Comparison of ENCODE assay signal across 11 cellular contexts in the genomic region with DNA sequence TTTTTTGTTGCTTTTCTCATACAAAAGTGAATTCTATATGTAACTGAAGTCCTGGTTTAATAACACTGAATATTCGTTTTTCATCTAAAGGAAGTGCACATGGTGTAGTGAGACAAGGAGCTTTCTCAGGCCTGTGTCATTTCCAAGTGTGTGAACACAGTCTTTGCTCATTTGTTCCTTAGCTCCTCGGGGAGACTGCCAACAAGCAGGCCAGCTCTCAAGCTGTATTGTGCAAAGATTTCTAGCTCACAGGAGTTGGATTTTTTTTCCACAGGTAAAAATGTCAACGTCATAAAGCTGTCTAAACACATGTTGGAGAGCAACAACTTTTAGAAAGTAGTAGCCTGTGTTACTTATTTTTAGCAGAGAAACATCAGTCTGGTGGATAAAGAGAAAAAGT.
DNase-seq lines count a peak whose midpoint lies in the region; ATAC-seq, FAIRE-seq and TF ChIP-seq lines count a peak whose summit lies in the region.
"Had no signal": no experiment of that assay in that cellular context is flagged by ENCODE, and none has a peak within 500 bp of the region (broad histone marks: within the 10 kb centered on the region; RNA-seq: fewer than 3 reads in every experiment).

No MANE protein-coding gene starts in this region.

- no peaks in the 10 kb centered on the region for H3K9me3 Mint-ChIP-seq in activated CD4-positive, alpha-beta memory T cell treated with anti-CD3 and anti-CD28 coated beads for 36 hours
- H3K9me3 Mint-ChIP-seq: activated naive CD4-positive, alpha-beta T cell treated with anti-CD3 and anti-CD28 coated beads, Interleukin-2, amount 50 U/mL, for 24 hours; memory B cell had no signal

- peak overlapping the region; percentile 98 for H3K27ac ChIP-seq in RWPE2 (ENCODE audit: poor library complexity, severe bottlenecking)
- H3K27ac ChIP-seq: hepatocyte had no signal

- no peaks in the 10 kb centered on the region for H3K36me3 Mint-ChIP-seq in activated CD4-positive, alpha-beta memory T cell treated with anti-CD3 and anti-CD28 coated beads for 36 hours
- H3K36me3 Mint-ChIP-seq: activated naive CD4-positive, alpha-beta T cell treated with anti-CD3 and anti-CD28 coated beads, Interleukin-2, amount 50 U/mL, for 24 hours; memory B cell had no signal

- H3K4me3 ChIP-seq in RWPE2 (ENCODE audit: severe bottlenecking) (no peak overlapping the region), fibroblast of villous mesenchyme (ENCODE audit: low read depth, low read length) (no peak overlapping the region)
- H3K4me3 ChIP-seq: hepatocyte had no signal

- H3K9me3 ChIP-seq in RWPE2 (ENCODE audit: severe bottlenecking) = no peaks in the 10 kb centered on the region

- CTCF ChIA-PET in activated CD4-positive, alpha-beta memory T cell treated with anti-CD3 and anti-CD28 coated beads for 36 hours (lab: Charles Lee) = no interaction called here

- no peaks in the 10 kb centered on the region for H3K27me3 Mint-ChIP-seq in activated CD4-positive, alpha-beta memory T cell treated with anti-CD3 and anti-CD28 coated beads for 36 hours
- H3K27me3 Mint-ChIP-seq: activated naive CD4-positive, alpha-beta T cell treated with anti-CD3 and anti-CD28 coated beads, Interleukin-2, amount 50 U/mL, for 24 hours; memory B cell had no signal

- intact Hi-C loops in activated CD4-positive, alpha-beta memory T cell treated with anti-CD3 and anti-CD28 coated beads for 36 hours (cut with micrococcal nuclease) = no loop called here

- no peaks in the 10 kb centered on the region for H3K36me3 ChIP-seq in RWPE2 (ENCODE audit: low read depth)

- peak; percentile 55 for ATAC-seq in RWPE2 (ENCODE audit: low read depth)

- no peak for DNase-seq in GM18507 (ENCODE audit: extremely low spot score, insufficient read length, low read depth)
- DNase-seq in RWPE2 (ENCODE audit: low spot score) = no peak
- DNase-seq in fibroblast of villous mesenchyme (ENCODE audit: low read depth) = peak; percentile 51
- peak; percentile 38 for DNase-seq in renal cortical epithelial cell (ENCODE audit: low read depth)
- no peak for DNase-seq in dedifferentiated amniotic fluid mesenchymal stem cell (ENCODE audit: extremely low spot score)
- no peak for DNase-seq in stimulated activated naive CD4-positive, alpha-beta T cell (lab: John Stamatoyannopoulos, UW)
- no peak for DNase-seq in activated CD4-positive, alpha-beta memory T cell treated with anti-CD3 and anti-CD28 coated beads for 36 hours
- DNase-seq: NCI-H2029 had no signal

- POLR2A ChIA-PET in activated CD4-positive, alpha-beta memory T cell treated with anti-CD3 and anti-CD28 coated beads for 36 hours (lab: Charles Lee) = no interaction called here

- peak; percentile 41 for FAIRE-seq in GM18507 (lab: Jason Lieb, UNC)

- TF ChIP-seq CTCF in RWPE2 (IDR thresholded peaks at IDR 0.05; ENCODE audit: poor library complexity, severe bottlenecking) = no peak
- TF ChIP-seq CTCF in fibroblast of villous mesenchyme (IDR thresholded peaks at IDR 0.05; ENCODE audit: insufficient read depth, low read depth, low read length) = no peak

- H3K27me3 ChIP-seq in RWPE2 (ENCODE audit: insufficient read depth, poor library complexity, severe bottlenecking) = no peaks in the 10 kb centered on the region
- H3K27me3 ChIP-seq: hepatocyte had no signal

- no peak overlapping the region for H3K27ac Mint-ChIP-seq in activated CD4-positive, alpha-beta memory T cell treated with anti-CD3 and anti-CD28 coated beads for 36 hours
- H3K27ac Mint-ChIP-seq: activated naive CD4-positive, alpha-beta T cell treated with anti-CD3 and anti-CD28 coated beads, Interleukin-2, amount 50 U/mL, for 24 hours; memory B cell had no signal

- peaks cover 32% of the 10 kb centered on the region for H3K4me1 Mint-ChIP-seq in activated CD4-positive, alpha-beta memory T cell treated with anti-CD3 and anti-CD28 coated beads for 36 hours (ENCODE audit: low read depth)

- no peak overlapping the region for H3K4me3 Mint-ChIP-seq in activated CD4-positive, alpha-beta memory T cell treated with anti-CD3 and anti-CD28 coated beads for 36 hours
- H3K4me3 Mint-ChIP-seq: activated naive CD4-positive, alpha-beta T cell treated with anti-CD3 and anti-CD28 coated beads, Interleukin-2, amount 50 U/mL, for 24 hours; memory B cell had no signal

- peaks cover 27% of the 10 kb centered on the region for H3K4me1 ChIP-seq in RWPE2 (ENCODE audit: insufficient read depth, poor library complexity, severe bottlenecking)

Comparison
In these comparisons a context has a peak if more than half of its experiments do, and no peak if none do; other contexts are left out.
1. DNase-seq: peak in fibroblast of villous mesenchyme (single experiment) and renal cortical epithelial cell (single experiment); none in GM18507 (single experiment), RWPE2 (single experiment), dedifferentiated amniotic fluid mesenchymal stem cell (single experiment), stimulated activated naive CD4-positive, alpha-beta T cell (0 of 6) and activated CD4-positive, alpha-beta memory T cell treated with anti-CD3 and anti-CD28 coated beads for 36 hours (single experiment).